ENCODE assay signal across 9 cellular contexts in the genomic region with DNA sequence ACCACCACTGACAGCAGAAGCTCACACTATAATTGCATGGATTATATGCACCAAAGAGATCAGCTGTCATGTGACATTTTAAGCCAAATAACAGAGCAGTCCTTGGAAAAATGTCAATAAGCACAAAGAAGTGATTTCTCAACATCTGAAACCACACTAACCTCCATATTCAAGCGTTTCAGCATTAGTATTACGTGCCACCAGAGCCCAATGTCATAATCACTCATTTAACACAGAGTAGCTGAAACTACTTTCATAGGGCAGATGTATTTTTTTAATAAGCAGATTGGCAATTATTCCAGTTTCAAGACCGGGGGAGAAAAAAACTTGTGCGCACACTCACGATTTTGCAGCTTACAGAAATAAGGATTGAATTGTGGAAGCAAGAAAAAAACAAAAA.
DNase-seq lines count a peak whose midpoint lies in the region; ATAC-seq, FAIRE-seq and TF ChIP-seq lines count a peak whose summit lies in the region.
"Had no signal": no experiment of that assay in that cellular context is flagged by ENCODE, and none has a peak within 500 bp of the region (broad histone marks: within the 10 kb centered on the region; RNA-seq: fewer than 3 reads in every experiment).

No MANE protein-coding gene starts in this region.

- H3K27me3 ChIP-seq in OCI-LY1 (ENCODE audit: insufficient read depth, low read length) = no peaks in the 10 kb centered on the region
- H3K27me3 ChIP-seq in small intestine (ENCODE audit: control insufficient read depth in 2 of 2, insufficient read depth in 2 of 2, low read length in 2 of 2) = no peaks in the 10 kb centered on the region

- intact Hi-C loops in sciatic nerve (cut with DNase I) = no loop called here

- no peak overlapping the region for H2AFZ ChIP-seq in OCI-LY1 (ENCODE audit: low read length)

- H4K20me1 ChIP-seq in OCI-LY1 (ENCODE audit: insufficient read depth, low read length) = no peaks in the 10 kb centered on the region

- peak overlapping the region; percentile 30; the same call in 1 of the 2 replicates for H3K9ac ChIP-seq in OCI-LY1 (ENCODE audit: low read length)

- DNase-seq in GM04504 (ENCODE audit: low read depth) = peak; percentile 47
- peak; percentile 39 for DNase-seq in epidermal melanocyte (ENCODE audit: insufficient read length, low spot score)
- no peak for DNase-seq in sciatic nerve (ENCODE audit: low spot score)
- DNase-seq in pons (ENCODE audit: low spot score) = no peak
- DNase-seq in OCI-M2 (lab: John Stamatoyannopoulos, UW; ENCODE audit: unreplicated experiment) = no peak
- DNase-seq in small intestine = no peak

- H3F3A ChIP-seq in OCI-LY1 (ENCODE audit: insufficient read depth, low read length) = no peaks in the 10 kb centered on the region

- H3K27ac ChIP-seq in OCI-LY1 (ENCODE audit: low read depth, low read length, poor library complexity, severe bottlenecking) (peak overlapping the region; percentile 90), small intestine (ENCODE audit: low read depth in 1 of 2, low read length in 1 of 2) (no peak overlapping the region)
- H3K27ac ChIP-seq: VCaP had no signal

- no peak for FAIRE-seq in small intestine (lab: Jason Lieb, UNC)

- WGBS in small intestine, 3 donors = 57 to 76% (median 67%) methylated on average over 5 of the region's 5 CpGs

- H3K4me3 ChIP-seq in OCI-LY1 (ENCODE audit: low read depth, low read length, poor library complexity, severe bottlenecking) = no peak overlapping the region
- no peak overlapping the region for H3K4me3 ChIP-seq in small intestine (ENCODE audit: low read depth in 1 of 2, low read length in 2 of 2)
- H3K4me3 ChIP-seq: HAP-1 had no signal

- H3K79me2 ChIP-seq in OCI-LY1 (ENCODE audit: insufficient read depth, low read length) = no peaks in the 10 kb centered on the region

- H3K9me2 ChIP-seq in OCI-LY1 (ENCODE audit: low read depth, low read length) = no peaks in the 10 kb centered on the region

- H3K4me2 ChIP-seq in OCI-LY1 (ENCODE audit: low read length) = peak overlapping the region; percentile 60; the same call in 1 of the 2 replicates

- ATAC-seq in sciatic nerve = peak; percentile 74

- H3K9me3 ChIP-seq in OCI-LY1 (ENCODE audit: low read length) (no peaks in the 10 kb centered on the region), small intestine (ENCODE audit: control insufficient read depth, low read depth) (no peaks in the 10 kb centered on the region)
- H3K9me3 ChIP-seq: HAP-1 had no signal

- no peak for TF ChIP-seq CTCF in OCI-LY1 (IDR thresholded peaks at IDR 0.05; ENCODE audit: low read length)

- H3K4me1 ChIP-seq in OCI-LY1 (ENCODE audit: insufficient read depth, low read length, severe bottlenecking) = peaks cover 79% of the 10 kb centered on the region
- no peaks in the 10 kb centered on the region for H3K4me1 ChIP-seq in small intestine (ENCODE audit: control insufficient read depth in 2 of 2, insufficient read depth in 1 of 2, low read depth in 1 of 2, low read length in 1 of 2)

- H3K36me3 ChIP-seq in OCI-LY1 (ENCODE audit: insufficient read depth, low read length) (no peaks in the 10 kb centered on the region), small intestine (ENCODE audit: control insufficient read depth in 2 of 2, insufficient read depth in 2 of 2, low read length in 2 of 2) (no peaks in the 10 kb centered on the region)
- H3K36me3 ChIP-seq: HAP-1 had no signal

Comparison
In these comparisons a context has a peak if more than half of its experiments do, and no peak if none do; other contexts are left out.
1. DNase-seq: peak in GM04504 (single experiment) and epidermal melanocyte (single experiment); none in sciatic nerve (single experiment), pons (single experiment), OCI-M2 (single experiment) and small intestine (single experiment).